Comparison of ENCODE assay signal across 8 cellular contexts in genomic region chr6:110815260-110816109, GRCh38. TPM values are rescaled to one million over a fixed set of nuclear protein-coding genes. Genes with fewer than 3 reads are reported as not detected.
DNase-seq lines count a peak whose midpoint lies in the region; ATAC-seq and TF ChIP-seq lines count a peak whose summit lies in the region.

CDK19 (minus strand) TSS chr6:110815469; CDS start chr6:110815136, 333 bp downstream.

- H3K27me3 ChIP-seq in GM06990 (replicated peaks; ENCODE audit: control insufficient read depth, insufficient read depth, low read length) = no peaks in the 10 kb centered on the region

- H3K4me3 ChIP-seq in GM06990 (replicated peaks; ENCODE audit: low read depth, low read length) = peak within 1 kb of the TSS; percentile 97

- H3K36me3 ChIP-seq in GM06990 (ENCODE audit: control insufficient read depth, insufficient read depth, low read length) = no peaks in the 10 kb centered on the region

- no peak for TF ChIP-seq CTCF in GM06990 (IDR thresholded peaks at IDR 0.05; ENCODE audit: insufficient read depth, low read length, poor library complexity, severe bottlenecking)

- no peaks in the 10 kb centered on the region for H3K9me3 Mint-ChIP-seq in activated naive CD4-positive, alpha-beta T cell treated with anti-CD3 and anti-CD28 coated beads, Interleukin-2, amount 50 U/mL, for 72 hours

- H3K36me3 Mint-ChIP-seq in activated naive CD4-positive, alpha-beta T cell treated with anti-CD3 and anti-CD28 coated beads, Interleukin-2, amount 50 U/mL, for 72 hours = peaks cover 10 to 12% of the 10 kb centered on the region in 2 donors

- H3K27ac ChIP-seq in temporal lobe (ENCODE audit: low read depth, low read length) = peak within 1 kb of the TSS; percentile 96

- DNase-seq in GM06990 (ENCODE audit: extremely low read depth, insufficient read length) (peak; percentile 97), NCI-H1092 (lab: John Stamatoyannopoulos, UW) (peak; percentile 93), glomerular endothelial cell (ENCODE audit: extremely low read depth, low read depth, low spot score) (peak; percentile 93), occipital lobe (lab: John Stamatoyannopoulos, UW) (peak; percentile 97)
- peak; percentile 96 to 98 for DNase-seq in activated naive CD4-positive, alpha-beta T cell treated with anti-CD3 and anti-CD28 coated beads, Interleukin-2, amount 50 U/mL, for 72 hours (ENCODE audit: low spot score in 2 of 2)

- ATAC-seq in HG02588 (IDR thresholded peaks at IDR 0.05; ENCODE audit: unreplicated experiment) (peak; percentile 75), SK-N-SH treated with all-trans-retinoic acid at 6 μM for 48 hours (peak; percentile 92)
- ATAC-seq in activated naive CD4-positive, alpha-beta T cell treated with anti-CD3 and anti-CD28 coated beads, Interleukin-2, amount 50 U/mL, for 72 hours = peak; percentile 85 to 87

- peak within 1 kb of the TSS; percentile 96 to 98 for H3K27ac Mint-ChIP-seq in activated naive CD4-positive, alpha-beta T cell treated with anti-CD3 and anti-CD28 coated beads, Interleukin-2, amount 50 U/mL, for 72 hours

TF ChIP-seq in SK-N-SH treated with all-trans-retinoic acid at 6 μM for 48 hours, 23 proteins besides CTCF, POLR2A, EP300 and RAD21:
- no peak for TF ChIP-seq ARNTL (CRISPR knock-in tag; IDR thresholded peaks at IDR 0.05; ENCODE audit: borderline replicate concordance, low read depth)
- peak; percentile 87 for TF ChIP-seq ZFP3 (CRISPR knock-in tag; IDR thresholded peaks at IDR 0.05)
- no peak for TF ChIP-seq ISL1 (CRISPR knock-in tag; IDR thresholded peaks at IDR 0.05)

RNA-seq across cellular contexts. Expression of gene CDK19, which starts in this region (rescaled TPM):
- total RNA-seq in activated naive CD4-positive, alpha-beta T cell treated with anti-CD3 and anti-CD28 coated beads, Interleukin-2, amount 50 U/mL, for 72 hours = 10 to 100 TPM; 14.3 to 17.9 TPM
- total RNA-seq in glomerular endothelial cell (7.9 and 13.1 TPM in 2 replicates), occipital lobe (85.6 TPM), temporal lobe (59.0 TPM)

Comparison
In these comparisons a context has a peak if more than half of its experiments do, and no peak if none do; other contexts are left out.
1. Peak in every context shown above with its lines: DNase-seq, ATAC-seq, H3K4me3 ChIP-seq and H3K27ac ChIP-seq.